19 cellular contexts compared by ENCODE assay signal in genomic region chr1:180042994-180043622, GRCh38.
DNase-seq lines count a peak whose midpoint lies in the region; ATAC-seq and TF ChIP-seq lines count a peak whose summit lies in the region.
"Had no signal": no experiment of that assay in that cellular context is flagged by ENCODE, and none has a peak within 500 bp of the region (broad histone marks: within the 10 kb centered on the region; RNA-seq: fewer than 3 reads in every experiment).

No MANE protein-coding gene starts in this region.

- H3K36me3 ChIP-seq in CD8-positive, alpha-beta T cell (ENCODE audit: insufficient read depth, low read length) = peaks cover 13% of the 10 kb centered on the region
- peaks cover 64% of the 10 kb centered on the region for H3K36me3 ChIP-seq in WERI-Rb-1
- peaks cover 76% of the 10 kb centered on the region for H3K36me3 ChIP-seq in lower lobe of right lung

- no peak overlapping the region for H3K4me3 ChIP-seq in CD8-positive, alpha-beta T cell (ENCODE audit: low read depth, low read length)
- H3K4me3 ChIP-seq in WERI-Rb-1 (ENCODE audit: low read depth, low read length) (no peak overlapping the region), lower lobe of right lung (no peak overlapping the region)
- H3K4me3 ChIP-seq: hepatocyte, PC-9 had no signal

- CTCF ChIA-PET in CD8-positive, alpha-beta T cell (lab: Charles Lee) = no interaction called here

- H3K9me3 ChIP-seq in CD8-positive, alpha-beta T cell (ENCODE audit: low read length) = no peaks in the 10 kb centered on the region
- H3K9me3 ChIP-seq in WERI-Rb-1 (ENCODE audit: severe bottlenecking) (no peaks in the 10 kb centered on the region), lower lobe of right lung (no peaks in the 10 kb centered on the region)

- H3K27ac ChIP-seq in CD8-positive, alpha-beta T cell (ENCODE audit: low read depth, low read length) = no peak overlapping the region
- H3K27ac ChIP-seq in WERI-Rb-1 (no peak overlapping the region), lower lobe of right lung (no peak overlapping the region)
- H3K27ac ChIP-seq: hepatocyte, KMS-11, PC-9 had no signal

- H3K4me1 ChIP-seq in CD8-positive, alpha-beta T cell (ENCODE audit: insufficient read depth, low read length) = no peaks in the 10 kb centered on the region
- H3K4me1 ChIP-seq in lower lobe of right lung = no peaks in the 10 kb centered on the region

- no peaks in the 10 kb centered on the region for H3K27me3 ChIP-seq in CD8-positive, alpha-beta T cell (ENCODE audit: insufficient read depth, low read length)
- no peaks in the 10 kb centered on the region for H3K27me3 ChIP-seq in WERI-Rb-1 (ENCODE audit: insufficient read depth, low read depth, severe bottlenecking)
- H3K27me3 ChIP-seq in lower lobe of right lung (ENCODE audit: low read depth) = no peaks in the 10 kb centered on the region
- H3K27me3 ChIP-seq: hepatocyte had no signal

- H3K9me3 Mint-ChIP-seq in CD8-positive, alpha-beta T cell = no peaks in the 10 kb centered on the region
- no peaks in the 10 kb centered on the region for H3K9me3 Mint-ChIP-seq in chondrocyte (ENCODE audit: low read depth)
- H3K9me3 Mint-ChIP-seq: naive thymus-derived CD8-positive, alpha-beta T cell had no signal

- no peak overlapping the region for H3K4me3 Mint-ChIP-seq in CD8-positive, alpha-beta T cell
- no peak overlapping the region for H3K4me3 Mint-ChIP-seq in chondrocyte (ENCODE audit: unreplicated experiment)
- H3K4me3 Mint-ChIP-seq: naive thymus-derived CD8-positive, alpha-beta T cell had no signal

- ATAC-seq in CD8-positive, alpha-beta T cell = no peak
- ATAC-seq in Right ventricle myocardium inferior (no peak), lower lobe of right lung (no peak)
- ATAC-seq: activated CD4-positive, CD25-positive, alpha-beta regulatory T cell treated with anti-CD3 and anti-CD28 coated beads, Interleukin-2, amount 50 U/mL, for 24 hours; left colon; naive thymus-derived CD8-positive, alpha-beta T cell had no signal

- no peak for DNase-seq in CD8-positive, alpha-beta T cell
- peak; percentile 57 for DNase-seq in LHCN-M2 (ENCODE audit: low read depth)
- no peak for DNase-seq in chondrocyte (ENCODE audit: low spot score)
- peak; percentile 9 for DNase-seq in myocyte (ENCODE audit: low read depth)
- no peak for DNase-seq in NCI-H1417 treated with DMSO at 0.1 percent for 48 hours (lab: John Stamatoyannopoulos, UW)
- DNase-seq in WERI-Rb-1 = no peak
- DNase-seq in Right ventricle myocardium inferior (ENCODE audit: missing footprints) = no peak
- DNase-seq in lower lobe of right lung = no peak
- DNase-seq: aorta; effector CD8-positive, alpha-beta T cell; GOT3; left colon; naive thymus-derived CD8-positive, alpha-beta T cell; NCI-H187; NCI-H526 had no signal

- intact Hi-C loops in CD8-positive, alpha-beta T cell (cut with DNase I, micrococcal nuclease) = no loop called here
- intact Hi-C loops in Right ventricle myocardium inferior (cut with DNase I) (no loop called here), lower lobe of right lung (cut with DNase I) (no loop called here)

- POLR2A ChIA-PET in CD8-positive, alpha-beta T cell (lab: Charles Lee) = no interaction called here

- no peak for TF ChIP-seq CTCF in CD8-positive, alpha-beta T cell (IDR thresholded peaks at IDR 0.05)
- TF ChIP-seq CTCF in chondrocyte (IDR thresholded peaks at IDR 0.05) (no peak), WERI-Rb-1 (IDR thresholded peaks at IDR 0.05; ENCODE audit: low read depth, low read length) (no peak), lower lobe of right lung (IDR thresholded peaks at IDR 0.05) (no peak)

- no peaks in the 10 kb centered on the region for H3K4me1 Mint-ChIP-seq in CD8-positive, alpha-beta T cell (ENCODE audit: low read depth)
- H3K4me1 Mint-ChIP-seq in chondrocyte (ENCODE audit: low read depth) = peaks cover 22% of the 10 kb centered on the region

- H3K36me3 Mint-ChIP-seq in CD8-positive, alpha-beta T cell = peaks cover 72% of the 10 kb centered on the region
- H3K36me3 Mint-ChIP-seq in chondrocyte (ENCODE audit: low read depth) = peaks cover 33% of the 10 kb centered on the region

- H3K27ac Mint-ChIP-seq in CD8-positive, alpha-beta T cell = peak overlapping the region; percentile 11
- peak overlapping the region; percentile 46 for H3K27ac Mint-ChIP-seq in chondrocyte (ENCODE audit: unreplicated experiment)

- no peaks in the 10 kb centered on the region for H3K27me3 Mint-ChIP-seq in CD8-positive, alpha-beta T cell (ENCODE audit: low read depth)
- H3K27me3 Mint-ChIP-seq in chondrocyte (ENCODE audit: low read depth) = no peaks in the 10 kb centered on the region
- H3K27me3 Mint-ChIP-seq: naive thymus-derived CD8-positive, alpha-beta T cell had no signal

Comparison
In these comparisons a context has a peak if more than half of its experiments do, and no peak if none do; other contexts are left out.
1. DNase-seq: peak in LHCN-M2 (single experiment) and myocyte (single experiment); none in CD8-positive, alpha-beta T cell (0 of 7), chondrocyte (single experiment), NCI-H1417 treated with DMSO at 0.1 percent for 48 hours (single experiment), WERI-Rb-1 (single experiment), Right ventricle myocardium inferior (single experiment) and lower lobe of right lung (single experiment).